ENCODE assay signal across 10 cellular contexts in genomic region chr15:88258021-88258641, GRCh38. TPM values are rescaled to one million over a fixed set of nuclear protein-coding genes. Genes with fewer than 3 reads are reported as not detected.
DNase-seq lines count a peak whose midpoint lies in the region; ATAC-seq and TF ChIP-seq lines count a peak whose summit lies in the region.
"Had no signal": no experiment of that assay in that cellular context is flagged by ENCODE, and none has a peak within 500 bp of the region (broad histone marks: within the 10 kb centered on the region; RNA-seq: fewer than 3 reads in every experiment).

No MANE protein-coding gene starts in this region.

- TF ChIP-seq CTCF in heart left ventricle (IDR thresholded peaks at IDR 0.05) (peak in 8 of 12 donors; percentile 6 to 46 (median 32)), vagina (IDR thresholded peaks at IDR 0.05) (no peak)

- H3K4me1 Mint-ChIP-seq in activated CD4-positive, alpha-beta T cell treated with anti-CD3 and anti-CD28 coated beads, Interleukin-2, amount 10 ng/mL, durations not matched to agents 24 days and 14 days: peaks cover 11% of the 10 kb centered on the region
- H3K4me1 Mint-ChIP-seq in stimulated activated naive CD8-positive, alpha-beta T cell treated with anti-CD3 and anti-CD28 coated beads, Interleukin-15, amount 100 ng/mL, for 72 hours: peaks cover 29% of the 10 kb centered on the region

- H3K27me3 ChIP-seq in heart left ventricle (peaks cover 2 to 59% (median 35%) of the 10 kb centered on the region in 9 donors), vagina (peaks cover 3% of the 10 kb centered on the region)

- WGBS in heart left ventricle, 4 donors: 8 to 14% (median 10%) methylated on average over 20 of the region's 20 CpGs

- ATAC-seq in heart left ventricle: peak in 3 of 4 donors; percentile 29 to 43 (median 37)
- no peak for ATAC-seq in stimulated activated naive CD8-positive, alpha-beta T cell treated with anti-CD3 and anti-CD28 coated beads, Interleukin-15, amount 100 ng/mL, for 72 hours
- no peak for ATAC-seq in GM19023 (IDR thresholded peaks at IDR 0.05; ENCODE audit: unreplicated experiment)
- no peak for ATAC-seq in HG03354 (IDR thresholded peaks at IDR 0.05; ENCODE audit: poor library complexity, severe bottlenecking, unreplicated experiment)

- H3K4me1 ChIP-seq in heart left ventricle (peaks cover 0 to 35% (median 13%) of the 10 kb centered on the region in 12 donors), vagina (peaks cover 19% of the 10 kb centered on the region)

- no peaks in the 10 kb centered on the region for H3K36me3 ChIP-seq in heart left ventricle
- no peaks in the 10 kb centered on the region for H3K36me3 ChIP-seq in vagina
- H3K36me3 ChIP-seq: neutrophil had no signal

- no peaks in the 10 kb centered on the region for H3K36me3 Mint-ChIP-seq in activated CD4-positive, alpha-beta T cell treated with anti-CD3 and anti-CD28 coated beads, Interleukin-2, amount 10 ng/mL, durations not matched to agents 24 days and 14 days (ENCODE audit: low read depth)

- H3K4me3 ChIP-seq in heart left ventricle (peak overlapping the region in 11 of 12 donors; percentile 39 to 63 (median 51)), vagina (peak overlapping the region in 1 of 2 donors; percentile 36)

- H3K9me3 Mint-ChIP-seq in activated CD4-positive, alpha-beta T cell treated with anti-CD3 and anti-CD28 coated beads, Interleukin-2, amount 10 ng/mL, durations not matched to agents 24 days and 14 days: no peaks in the 10 kb centered on the region
- H3K9me3 Mint-ChIP-seq in stimulated activated naive CD8-positive, alpha-beta T cell treated with anti-CD3 and anti-CD28 coated beads, Interleukin-15, amount 100 ng/mL, for 72 hours: no peaks in the 10 kb centered on the region
- H3K9me3 Mint-ChIP-seq: activated B cell treated with CpG ODN at 0.5 μM for 24 hours had no signal

- TF ChIP-seq POLR2A in heart left ventricle (IDR thresholded peaks at IDR 0.05) (no peak), vagina (IDR thresholded peaks at IDR 0.05) (no peak)

- no peak for DNase-seq in activated CD4-positive, alpha-beta T cell treated with anti-CD3 and anti-CD28 coated beads, Interleukin-2, amount 10 ng/mL, durations not matched to agents 24 days and 14 days
- no peak for DNase-seq in activated CD4-positive, alpha-beta T cell treated with anti-CD3 and anti-CD28 coated beads, Interleukin-2, amount 50 U/mL, for 1 hour
- peak; percentile 89 for DNase-seq in SK-N-DZ (ENCODE audit: low spot score)
- DNase-seq in heart left ventricle: peak in 2 of 5 donors; percentile 52 to 66
- DNase-seq in stimulated activated naive CD8-positive, alpha-beta T cell treated with anti-CD3 and anti-CD28 coated beads, Interleukin-15, amount 100 ng/mL, for 72 hours: peak; percentile 13 to 16
- no peak for DNase-seq in vagina (ENCODE audit: extremely low spot score in 2 of 2)
- DNase-seq: activated B cell treated with CpG ODN at 0.5 μM for 24 hours had no signal

- peaks cover 59% of the 10 kb centered on the region for H3K27me3 Mint-ChIP-seq in activated CD4-positive, alpha-beta T cell treated with anti-CD3 and anti-CD28 coated beads, Interleukin-2, amount 10 ng/mL, durations not matched to agents 24 days and 14 days
- peaks cover 94% of the 10 kb centered on the region for H3K27me3 Mint-ChIP-seq in stimulated activated naive CD8-positive, alpha-beta T cell treated with anti-CD3 and anti-CD28 coated beads, Interleukin-15, amount 100 ng/mL, for 72 hours

- intact Hi-C loops in activated CD4-positive, alpha-beta T cell treated with anti-CD3 and anti-CD28 coated beads, Interleukin-2, amount 10 ng/mL, durations not matched to agents 24 days and 14 days (cut with micrococcal nuclease): loop anchor here (2.0 kb wide), 1 partner anchor 13 kb away; no protein-coding TSS in a partner anchor
- intact Hi-C loops in heart left ventricle (cut with DNase I) (loop anchor here in 1 of 10 donors (5.0 kb wide), 1 partner anchor 194 kb away; no protein-coding TSS in a partner anchor), vagina (cut with DNase I) (loop anchor here (10.0 kb wide), 1 partner anchor 303 kb away; no protein-coding TSS in a partner anchor)

- no peaks in the 10 kb centered on the region for H3K9me3 ChIP-seq in heart left ventricle
- no peaks in the 10 kb centered on the region for H3K9me3 ChIP-seq in vagina
- H3K9me3 ChIP-seq: neutrophil had no signal

- no peak overlapping the region for H3K27ac Mint-ChIP-seq in activated CD4-positive, alpha-beta T cell treated with anti-CD3 and anti-CD28 coated beads, Interleukin-2, amount 10 ng/mL, durations not matched to agents 24 days and 14 days
- peak overlapping the region in 1 of 2 donors; percentile 5 for H3K27ac Mint-ChIP-seq in stimulated activated naive CD8-positive, alpha-beta T cell treated with anti-CD3 and anti-CD28 coated beads, Interleukin-15, amount 100 ng/mL, for 72 hours
- H3K27ac Mint-ChIP-seq: activated B cell treated with CpG ODN at 0.5 μM for 24 hours had no signal

- peak overlapping the region in 1 of 12 donors; percentile 50 for H3K27ac ChIP-seq in heart left ventricle
- H3K27ac ChIP-seq in vagina: no peak overlapping the region
- H3K27ac ChIP-seq: neutrophil had no signal

- peak overlapping the region; percentile 83 for H3K4me3 Mint-ChIP-seq in activated CD4-positive, alpha-beta T cell treated with anti-CD3 and anti-CD28 coated beads, Interleukin-2, amount 10 ng/mL, durations not matched to agents 24 days and 14 days
- H3K4me3 Mint-ChIP-seq in stimulated activated naive CD8-positive, alpha-beta T cell treated with anti-CD3 and anti-CD28 coated beads, Interleukin-15, amount 100 ng/mL, for 72 hours: peak overlapping the region; percentile 87 to 93

RNA-seq across cellular contexts. Expression of gene NTRK3, which starts 1.6 kb away (rescaled TPM):
- total RNA-seq in activated CD4-positive, alpha-beta T cell treated with anti-CD3 and anti-CD28 coated beads, Interleukin-2, amount 10 ng/mL, durations not matched to agents 24 days and 14 days: 0.37 and 1.6 TPM in 2 replicates
- polyA plus RNA-seq in SK-N-DZ (2014; cell fraction: cytosol; rRNA removed): 19.0 and 26.8 TPM in 2 replicates
- 36.8 and 60.2 TPM in 2 replicates for polyA plus RNA-seq in SK-N-DZ (2014; cell fraction: nucleus; rRNA removed)
- total RNA-seq in heart left ventricle (1 to 10 TPM in 8 of 9 donors, under 1 TPM in 1; 0.56 to 6.8 (median 2.0) TPM), vagina (4.9 TPM)
- 1 to 10 TPM in 1 of 2 donors, under 1 TPM in 1; 0.53 to 2.4 TPM for polyA plus RNA-seq in heart left ventricle
- total RNA-seq: activated B cell treated with CpG ODN at 0.5 μM for 24 hours had no signal

Comparison
In these comparisons a context has a peak if more than half of its experiments do, and no peak if none do; other contexts are left out.
1. DNase-seq: peak in SK-N-DZ (single experiment) and stimulated activated naive CD8-positive, alpha-beta T cell treated with anti-CD3 and anti-CD28 coated beads, Interleukin-15, amount 100 ng/mL, for 72 hours (2 of 2); none in activated CD4-positive, alpha-beta T cell treated with anti-CD3 and anti-CD28 coated beads, Interleukin-2, amount 10 ng/mL, durations not matched to agents 24 days and 14 days (single experiment), activated CD4-positive, alpha-beta T cell treated with anti-CD3 and anti-CD28 coated beads, Interleukin-2, amount 50 U/mL, for 1 hour (single experiment) and vagina (0 of 2).
2. ATAC-seq: peak in heart left ventricle (3 of 4); none in stimulated activated naive CD8-positive, alpha-beta T cell treated with anti-CD3 and anti-CD28 coated beads, Interleukin-15, amount 100 ng/mL, for 72 hours (single experiment), GM19023 (single experiment) and HG03354 (single experiment).
3. CTCF ChIP-seq: peak in heart left ventricle (8 of 12); none in vagina (0 of 3).